Comparison of ENCODE assay signal across 8 cellular contexts in genomic region chr12:58346032-58346632, GRCh38.
A peak's percentile ranks its signal among the peaks of the same experiment; 100 is the strongest.
DNase-seq lines count a peak whose midpoint lies in the region; ATAC-seq and TF ChIP-seq lines count a peak whose summit lies in the region.

No MANE protein-coding gene starts in this region.

- ATAC-seq in heart left ventricle (peak in 1 of 4 donors; percentile 62), left ventricle myocardium superior (no peak), HG02798 (IDR thresholded peaks at IDR 0.05; ENCODE audit: poor library complexity, unreplicated experiment) (peak; percentile 67), upper lobe of right lung (peak; percentile 69)

- no peaks in the 10 kb centered on the region for H3K27me3 ChIP-seq in heart left ventricle
- no peaks in the 10 kb centered on the region for H3K27me3 ChIP-seq in ascending aorta
- H3K27me3 ChIP-seq in upper lobe of right lung = no peaks in the 10 kb centered on the region

- H3K9me3 ChIP-seq in heart left ventricle (peaks cover 0 to 9% (median 0%) of the 10 kb centered on the region in 12 donors), ascending aorta (peaks cover 0 to 6% of the 10 kb centered on the region in 2 donors), upper lobe of right lung (no peaks in the 10 kb centered on the region)

- TF ChIP-seq POLR2A in heart left ventricle (IDR thresholded peaks at IDR 0.05) = no peak

- H3K36me3 ChIP-seq in heart left ventricle (no peaks in the 10 kb centered on the region), ascending aorta (no peaks in the 10 kb centered on the region), upper lobe of right lung (no peaks in the 10 kb centered on the region)

- H3K36me3 Mint-ChIP-seq in activated naive CD8-positive, alpha-beta T cell treated with anti-CD3 and anti-CD28 coated beads for 36 hours = no peaks in the 10 kb centered on the region

- no peak for DNase-seq in heart left ventricle
- no peak for DNase-seq in left ventricle myocardium superior
- DNase-seq in NCI-H2196 (lab: John Stamatoyannopoulos, UW; ENCODE audit: unreplicated experiment) = peak; percentile 43
- DNase-seq in ascending aorta (ENCODE audit: low spot score in 2 of 2) = no peak
- DNase-seq in inferior parietal cortex (ENCODE audit: extremely low spot score) = peak; percentile 81
- DNase-seq in upper lobe of right lung = no peak
- DNase-seq in activated naive CD8-positive, alpha-beta T cell treated with anti-CD3 and anti-CD28 coated beads for 36 hours = no peak

- H3K4me3 ChIP-seq in heart left ventricle (no peak overlapping the region), ascending aorta (no peak overlapping the region), upper lobe of right lung (no peak overlapping the region)

- H3K27ac ChIP-seq in heart left ventricle (no peak overlapping the region), ascending aorta (no peak overlapping the region), upper lobe of right lung (no peak overlapping the region)

- 35 to 37% (median 37%) methylated on average over 7 of the region's 7 CpGs for WGBS in heart left ventricle, 4 donors

- no peak overlapping the region for H3K4me3 Mint-ChIP-seq in activated naive CD8-positive, alpha-beta T cell treated with anti-CD3 and anti-CD28 coated beads for 36 hours

- H3K27me3 Mint-ChIP-seq in activated naive CD8-positive, alpha-beta T cell treated with anti-CD3 and anti-CD28 coated beads for 36 hours = peaks cover 14% of the 10 kb centered on the region

- intact Hi-C loops in heart left ventricle (cut with DNase I) (loop anchor here (2.0 to 10.0 kb wide), 16 partner anchors 96 to 821 kb away; no protein-coding TSS in a partner anchor), left ventricle myocardium superior (cut with micrococcal nuclease) (loop anchor here (5.0 to 10.0 kb wide), 2 partner anchors 99 to 806 kb away; no protein-coding TSS in a partner anchor), ascending aorta (cut with DNase I) (loop anchor here (10.0 kb wide), 4 partner anchors 99 to 809 kb away; no protein-coding TSS in a partner anchor), upper lobe of right lung (cut with DNase I) (no loop called here)

- no peaks in the 10 kb centered on the region for H3K9me3 Mint-ChIP-seq in activated naive CD8-positive, alpha-beta T cell treated with anti-CD3 and anti-CD28 coated beads for 36 hours

- peaks cover 0 to 5% (median 0%) of the 10 kb centered on the region in 12 donors for H3K4me1 ChIP-seq in heart left ventricle
- H3K4me1 ChIP-seq in ascending aorta = no peaks in the 10 kb centered on the region
- no peaks in the 10 kb centered on the region for H3K4me1 ChIP-seq in upper lobe of right lung

- H3K27ac Mint-ChIP-seq in activated naive CD8-positive, alpha-beta T cell treated with anti-CD3 and anti-CD28 coated beads for 36 hours = no peak overlapping the region

- TF ChIP-seq CTCF in heart left ventricle (IDR thresholded peaks at IDR 0.05) (peak; percentile 74 to 91 (median 84)), ascending aorta (IDR thresholded peaks at IDR 0.05) (peak; percentile 58 to 84 (median 78)), upper lobe of right lung (IDR thresholded peaks at IDR 0.05) (peak; percentile 89)

- H3K4me1 Mint-ChIP-seq in activated naive CD8-positive, alpha-beta T cell treated with anti-CD3 and anti-CD28 coated beads for 36 hours = no peaks in the 10 kb centered on the region

Comparison
In these comparisons a context has a peak if more than half of its experiments do, and no peak if none do; other contexts are left out.
1. DNase-seq: peak in NCI-H2196 (single experiment) and inferior parietal cortex (single experiment); none in heart left ventricle (0 of 5), left ventricle myocardium superior (single experiment), ascending aorta (0 of 2), upper lobe of right lung (single experiment) and activated naive CD8-positive, alpha-beta T cell treated with anti-CD3 and anti-CD28 coated beads for 36 hours (single experiment).
2. Peak in every context shown above with its lines, with median percentiles within 50 percentile points of each other: CTCF ChIP-seq.